Comparison of ENCODE assay signal across 11 cellular contexts in genomic region chr11:83061883-83062282, GRCh38. TPM values are rescaled to one million over a fixed set of nuclear protein-coding genes. Genes with fewer than 3 reads are reported as not detected.
DNase-seq lines count a peak whose midpoint lies in the region; ATAC-seq, FAIRE-seq and TF ChIP-seq lines count a peak whose summit lies in the region.
"Had no signal": no experiment of that assay in that cellular context is flagged by ENCODE, and none has a peak within 500 bp of the region (broad histone marks: within the 10 kb centered on the region; RNA-seq: fewer than 3 reads in every experiment).

No MANE protein-coding gene starts in this region.

- CTCF ChIA-PET in activated CD8-positive, alpha-beta T cell treated with anti-CD3 and anti-CD28 coated beads, Interleukin-2, amount 10 ng/mL, durations not matched to agents 7 days and 5 days (lab: Charles Lee) = interaction anchor here (1.0 to 2.5 kb wide), 6 partner anchors 8 to 106 kb away, joined by 3 to 11 read pairs (median 3); partner anchors contain the start of gene RAB30

- TF ChIP-seq POLR2A in GM12891 (IDR thresholded peaks at IDR 0.05; ENCODE audit: low read depth, low read length) = no peak

- H3K36me3 Mint-ChIP-seq in activated CD8-positive, alpha-beta T cell treated with anti-CD3 and anti-CD28 coated beads, Interleukin-2, amount 10 ng/mL, durations not matched to agents 7 days and 5 days (ENCODE audit: low read depth) = peaks cover 32% of the 10 kb centered on the region

- POLR2A ChIA-PET in activated CD8-positive, alpha-beta T cell treated with anti-CD3 and anti-CD28 coated beads, Interleukin-2, amount 10 ng/mL, durations not matched to agents 7 days and 5 days (lab: Charles Lee) = interaction anchor here (0.9 to 2.6 kb wide), 5 partner anchors 10 to 160 kb away, joined by 4 to 19 read pairs (median 7); partner anchors contain the start of genes DDIAS, PCF11 and RAB30

- no peak for TF ChIP-seq CTCF in coronary artery (IDR thresholded peaks at IDR 0.05)

- ATAC-seq in GM19438 (IDR thresholded peaks at IDR 0.05; ENCODE audit: low read depth, unreplicated experiment) = peak; percentile 79
- peak; percentile 67 for ATAC-seq in HG03103 (IDR thresholded peaks at IDR 0.05; ENCODE audit: low read depth, unreplicated experiment)
- no peak for ATAC-seq in activated CD8-positive, alpha-beta T cell treated with anti-CD3 and anti-CD28 coated beads, Interleukin-2, amount 10 ng/mL, durations not matched to agents 7 days and 5 days

- no peak overlapping the region for H3K4me3 ChIP-seq in coronary artery

- peaks cover 35% of the 10 kb centered on the region for H3K4me1 Mint-ChIP-seq in activated CD8-positive, alpha-beta T cell treated with anti-CD3 and anti-CD28 coated beads, Interleukin-2, amount 10 ng/mL, durations not matched to agents 7 days and 5 days (ENCODE audit: low read depth)

- peak overlapping the region; percentile 97 for H3K27ac Mint-ChIP-seq in activated CD8-positive, alpha-beta T cell treated with anti-CD3 and anti-CD28 coated beads, Interleukin-2, amount 10 ng/mL, durations not matched to agents 7 days and 5 days

- peak; percentile 80 for FAIRE-seq in GM12891 (lab: Jason Lieb, UNC)
- FAIRE-seq: endothelial cell of umbilical vein, G401.6 had no signal

- no peak overlapping the region for H3K27ac ChIP-seq in coronary artery

- DNase-seq in GM12891 (ENCODE audit: insufficient read length, low spot score) (peak; percentile 26), SIG-M5 (lab: John Stamatoyannopoulos, UW) (no peak), NCI-H1436 treated with DMSO at 0.1 percent for 48 hours (lab: John Stamatoyannopoulos, UW) (no peak), SHP77 treated with DMSO at 0.1 percent for 48 hours (lab: John Stamatoyannopoulos, UW) (no peak), coronary artery (ENCODE audit: low spot score) (no peak)
- no peak for DNase-seq in activated CD8-positive, alpha-beta T cell treated with anti-CD3 and anti-CD28 coated beads, Interleukin-2, amount 10 ng/mL, durations not matched to agents 7 days and 5 days
- DNase-seq: NCI-H1092 had no signal

- H3K4me3 Mint-ChIP-seq in activated CD8-positive, alpha-beta T cell treated with anti-CD3 and anti-CD28 coated beads, Interleukin-2, amount 10 ng/mL, durations not matched to agents 7 days and 5 days = peak overlapping the region; percentile 79

- peaks cover 7% of the 10 kb centered on the region for H3K9me3 Mint-ChIP-seq in activated CD8-positive, alpha-beta T cell treated with anti-CD3 and anti-CD28 coated beads, Interleukin-2, amount 10 ng/mL, durations not matched to agents 7 days and 5 days (ENCODE audit: insufficient read depth)

- no peaks in the 10 kb centered on the region for H3K27me3 Mint-ChIP-seq in activated CD8-positive, alpha-beta T cell treated with anti-CD3 and anti-CD28 coated beads, Interleukin-2, amount 10 ng/mL, durations not matched to agents 7 days and 5 days (ENCODE audit: low read depth)

TF ChIP-seq in GM12891, 5 proteins besides CTCF, POLR2A, EP300 and RAD21:
- TF ChIP-seq POLR2AphosphoS5 (IDR thresholded peaks at IDR 0.05; ENCODE audit: low read depth, low read length) = no peak
- no peak for TF ChIP-seq PAX5 (IDR thresholded peaks at IDR 0.05; ENCODE audit: insufficient read depth, low read length, severe bottlenecking)
- peak; percentile 76 for TF ChIP-seq SPI1 (IDR thresholded peaks at IDR 0.05; ENCODE audit: low read depth, low read length)
- TF ChIP-seq TAF1 (IDR thresholded peaks at IDR 0.05; ENCODE audit: low read depth, low read length) = no peak

RNA-seq across cellular contexts. Expression of gene RAB30, which starts 9.8 kb away (rescaled TPM):
- polyA plus RNA-seq in GM12891 (2012; ENCODE audit: low read depth, missing spikeins) = 17.7 TPM
- 10 to 100 TPM in 1 of 2 experiments, 1 to 10 TPM in 1; 8.8 to 13.3 TPM for total RNA-seq in activated CD8-positive, alpha-beta T cell treated with anti-CD3 and anti-CD28 coated beads, Interleukin-2, amount 10 ng/mL, durations not matched to agents 7 days and 5 days
